In the genomic region with DNA sequence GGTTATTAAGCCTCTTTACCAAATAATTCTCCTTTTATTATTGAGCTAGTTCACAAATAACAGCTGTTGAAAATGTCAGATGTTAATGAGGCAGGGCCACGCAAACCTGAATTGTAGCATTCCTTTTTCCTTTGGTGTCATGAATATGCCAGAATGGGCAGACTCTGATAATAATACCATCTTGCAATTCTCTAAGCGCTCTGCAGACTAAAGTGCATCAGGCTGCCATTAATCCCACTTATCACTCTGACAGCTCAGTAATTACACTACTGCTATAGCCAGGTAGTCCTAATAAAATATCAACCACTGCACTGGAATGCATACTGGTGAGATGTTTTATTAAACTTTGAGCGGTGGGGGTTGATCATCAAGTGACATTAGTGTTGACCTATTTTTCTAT, we compare ENCODE assay signal across 20 cellular contexts.
"Had no signal": no experiment of that assay in that cellular context is flagged by ENCODE, and none has a peak within 500 bp of the region (broad histone marks: within the 10 kb centered on the region; RNA-seq: fewer than 3 reads in every experiment).

No MANE protein-coding gene starts in this region.

- H3K4me3 ChIP-seq: adrenal gland, psoas muscle, suprapubic skin, upper lobe of left lung had no signal

- H3K27ac Mint-ChIP-seq: immature natural killer cell, nephron had no signal

- H3K27ac ChIP-seq: adrenal gland, psoas muscle, suprapubic skin, upper lobe of left lung had no signal

- H3K27me3 Mint-ChIP-seq: central memory CD8-positive, alpha-beta T cell had no signal

- H3K4me1 ChIP-seq: adrenal gland, psoas muscle, upper lobe of left lung had no signal

- H3K4me3 Mint-ChIP-seq: central memory CD8-positive, alpha-beta T cell; immature natural killer cell; nephron had no signal

- DNase-seq: activated CD4-positive, alpha-beta T cell treated with anti-CD3 and anti-CD28 coated beads, Interleukin-2, amount 50 U/mL, for 4 hours; activated CD4-positive, CD25-positive, alpha-beta regulatory T cell treated with anti-CD3 and anti-CD28 coated beads, Interleukin-2, amount 50 U/mL, for 72 hours; activated naive CD4-positive, alpha-beta T cell treated with anti-CD3 and anti-CD28 coated beads, Interleukin-2, amount 50 U/mL, for 16 hours; activated T-cell treated with anti-CD3 and anti-CD28 coated beads, Interleukin-2, amount 50 U/mL, for 1 hour; adrenal gland; effector memory CD4-positive, alpha-beta T cell; hippocampal formation; immature natural killer cell; mesenchymal stem cell; psoas muscle; stimulated activated CD4-positive, alpha-beta T cell treated with anti-CD3 and anti-CD28 coated beads, Interleukin-4, amount 100 ng/mL, for 1 hour; stimulated activated CD8-positive, alpha-beta memory T cell treated with anti-CD3 and anti-CD28 coated beads, Interleukin-4, amount 100 ng/mL, for 48 hours; stimulated activated naive CD8-positive, alpha-beta T cell treated with anti-CD3 and anti-CD28 coated beads, Interleukin-15, Interleukin-2, amounts not matched to agents 100 U/mL and 50 U/mL, for 24 hours; T-helper 9 cell; upper lobe of left lung had no signal

- H3K27me3 ChIP-seq: adrenal gland, suprapubic skin, upper lobe of left lung had no signal

- ATAC-seq: left lobe of liver; psoas muscle; sciatic nerve; stimulated activated naive CD8-positive, alpha-beta T cell treated with anti-CD3 and anti-CD28 coated beads, Interleukin-15, Interleukin-2, amounts not matched to agents 100 U/mL and 50 U/mL, for 24 hours had no signal

- H3K36me3 ChIP-seq: adrenal gland, suprapubic skin, upper lobe of left lung had no signal

- H3K4me1 Mint-ChIP-seq: nephron had no signal

- H3K9me3 Mint-ChIP-seq: central memory CD8-positive, alpha-beta T cell; immature natural killer cell; nephron had no signal

- H3K9me3 ChIP-seq: psoas muscle, suprapubic skin, upper lobe of left lung had no signal
